ENCODE assay signal across 34 cellular contexts in genomic region chr9:18608371-18608770, GRCh38.
"Had no signal": no experiment of that assay in that cellular context is flagged by ENCODE, and none has a peak within 500 bp of the region (broad histone marks: within the 10 kb centered on the region; RNA-seq: fewer than 3 reads in every experiment).

No MANE protein-coding gene starts in this region.

- H3K27ac Mint-ChIP-seq: activated naive CD4-positive, alpha-beta T cell treated with anti-CD3 and anti-CD28 coated beads for 36 hours; activated naive CD8-positive, alpha-beta T cell treated with anti-CD3 and anti-CD28 coated beads for 36 hours; activated T-helper 1 cell treated with anti-CD3 and anti-CD28 coated beads, Interleukin-12 subunit alpha, Interleukin-12 subunit beta, Interleukin-2, Interleukin-4 antibody, amounts not matched to agents 30 ng/mL and 10 ng/mL and 1 ng/mL, durations not matched to agents 14 hours and 24 hours and 36 hours; endodermal cell; mesothelial cell of epicardium; naive thymus-derived CD4-positive, alpha-beta T cell; stimulated activated naive B cell treated with anti-CD40 and anti-IgM and Interleukin-4, amounts not matched to agents 10 μg/mL and 1 μg/mL and 100 μg/mL, for 72 hours; T-cell had no signal

- H3K4me1 ChIP-seq: breast epithelium, parathyroid adenoma, psoas muscle, upper lobe of right lung had no signal

- ATAC-seq: activated CD4-positive, CD25-positive, alpha-beta regulatory T cell treated with anti-CD3 and anti-CD28 coated beads, Interleukin-2, amount 50 U/mL, for 24 hours; esophagus mucosa; left cardiac atrium; left ventricle myocardium superior; naive thymus-derived CD4-positive, alpha-beta T cell; psoas muscle; stimulated activated naive B cell treated with anti-CD40 and anti-IgM and Interleukin-4, amounts not matched to agents 10 μg/mL and 1 μg/mL and 100 μg/mL, for 72 hours; T-cell; upper lobe of right lung had no signal

- H3K27me3 Mint-ChIP-seq: stimulated activated naive B cell treated with anti-CD40 and anti-IgM and Interleukin-4, amounts not matched to agents 10 μg/mL and 1 μg/mL and 100 μg/mL, for 72 hours; T-cell had no signal

- H3K4me3 ChIP-seq: adrenal gland, ascending aorta, breast epithelium, psoas muscle, sigmoid colon, smooth muscle cell, stomach, thyroid gland, upper lobe of right lung had no signal

- H3K27ac ChIP-seq: adrenal gland, ascending aorta, breast epithelium, parathyroid adenoma, psoas muscle, sigmoid colon, stomach, thyroid gland, upper lobe of right lung, WERI-Rb-1 had no signal

- H3K27me3 ChIP-seq: adrenal gland, ascending aorta, breast epithelium, sigmoid colon, stomach, thyroid gland, upper lobe of right lung had no signal

- H3K4me1 Mint-ChIP-seq: activated naive CD8-positive, alpha-beta T cell treated with anti-CD3 and anti-CD28 coated beads for 36 hours; naive thymus-derived CD4-positive, alpha-beta T cell; stimulated activated naive B cell treated with anti-CD40 and anti-IgM and Interleukin-4, amounts not matched to agents 10 μg/mL and 1 μg/mL and 100 μg/mL, for 72 hours; T-cell had no signal

- H3K4me3 Mint-ChIP-seq: activated naive CD4-positive, alpha-beta T cell treated with anti-CD3 and anti-CD28 coated beads for 36 hours; activated naive CD8-positive, alpha-beta T cell treated with anti-CD3 and anti-CD28 coated beads for 36 hours; activated T-helper 1 cell treated with anti-CD3 and anti-CD28 coated beads, Interleukin-12 subunit alpha, Interleukin-12 subunit beta, Interleukin-2, Interleukin-4 antibody, amounts not matched to agents 30 ng/mL and 10 ng/mL and 1 ng/mL, durations not matched to agents 14 hours and 24 hours and 36 hours; endodermal cell; mesothelial cell of epicardium; naive thymus-derived CD4-positive, alpha-beta T cell; neural crest cell; stimulated activated naive B cell treated with anti-CD40 and anti-IgM and Interleukin-4, amounts not matched to agents 10 μg/mL and 1 μg/mL and 100 μg/mL, for 72 hours; T-cell had no signal

- DNase-seq: activated CD4-positive, alpha-beta T cell treated with anti-CD3 and anti-CD28 coated beads for 48 hours; activated CD4-positive, alpha-beta T cell treated with anti-CD3 and anti-CD28 coated beads, Interleukin-2, amount 50 U/mL, for 48 hours; activated CD8-positive, alpha-beta memory T cell treated with anti-CD3 and anti-CD28 coated beads, Interleukin-2, amount 50 U/mL, for 4 hours; activated effector memory CD4-positive, alpha-beta T cell treated with anti-CD3 and anti-CD28 coated beads, Interleukin-2, amount 50 U/mL, for 16 hours; activated naive CD4-positive, alpha-beta T cell treated with anti-CD3 and anti-CD28 coated beads for 36 hours; activated naive CD8-positive, alpha-beta T cell treated with anti-CD3 and anti-CD28 coated beads for 36 hours; activated T-cell treated with anti-CD3 and anti-CD28 coated beads, Interleukin-2, amount 50 U/mL, for 1 hour; adrenal gland; central memory CD4-positive, alpha-beta T cell; endodermal cell; islet precursor cell; left cardiac atrium; left ventricle myocardium superior; mammary epithelial cell; naive thymus-derived CD4-positive, alpha-beta T cell; nucleus accumbens; psoas muscle; sigmoid colon; stimulated activated CD4-positive, alpha-beta T cell treated with anti-CD3 and anti-CD28 coated beads, Interleukin-1b, Interleukin-23, amount 100 ng/mL, for 48 hours; stimulated activated naive B cell treated with anti-CD40 and anti-IgM and Interleukin-4, amounts not matched to agents 10 μg/mL and 1 μg/mL and 100 μg/mL, for 72 hours; stomach; T-cell; thyroid gland; upper lobe of right lung; WERI-Rb-1 had no signal

- H3K9me3 Mint-ChIP-seq: activated naive CD4-positive, alpha-beta T cell treated with anti-CD3 and anti-CD28 coated beads for 36 hours; activated naive CD8-positive, alpha-beta T cell treated with anti-CD3 and anti-CD28 coated beads for 36 hours; activated T-helper 1 cell treated with anti-CD3 and anti-CD28 coated beads, Interleukin-12 subunit alpha, Interleukin-12 subunit beta, Interleukin-2, Interleukin-4 antibody, amounts not matched to agents 30 ng/mL and 10 ng/mL and 1 ng/mL, durations not matched to agents 14 hours and 24 hours and 36 hours; T-cell had no signal

- H3K36me3 ChIP-seq: adrenal gland, ascending aorta, breast epithelium, sigmoid colon, stomach, thyroid gland, upper lobe of right lung, WERI-Rb-1 had no signal

- H3K9me3 ChIP-seq: adrenal gland, ascending aorta, breast epithelium, psoas muscle, sigmoid colon, stomach, thyroid gland, upper lobe of right lung had no signal

- H3K36me3 Mint-ChIP-seq: activated naive CD8-positive, alpha-beta T cell treated with anti-CD3 and anti-CD28 coated beads for 36 hours; mesothelial cell of epicardium; naive thymus-derived CD4-positive, alpha-beta T cell; stimulated activated naive B cell treated with anti-CD40 and anti-IgM and Interleukin-4, amounts not matched to agents 10 μg/mL and 1 μg/mL and 100 μg/mL, for 72 hours; T-cell had no signal
